ENCODE assay signal across 10 cellular contexts in genomic region chr5:150505041-150505511, GRCh38. TPM values are rescaled to one million over a fixed set of nuclear protein-coding genes. Genes with fewer than 3 reads are reported as not detected.
DNase-seq lines count a peak whose midpoint lies in the region; ATAC-seq and TF ChIP-seq lines count a peak whose summit lies in the region.
"Had no signal": no experiment of that assay in that cellular context is flagged by ENCODE, and none has a peak within 500 bp of the region (broad histone marks: within the 10 kb centered on the region; RNA-seq: fewer than 3 reads in every experiment).

No MANE protein-coding gene starts in this region.

- peak overlapping the region in 1 of 3 donors; percentile 74 for H3K9ac ChIP-seq in skeletal muscle tissue (ENCODE audit: low read depth in 1 of 3, low read length in 3 of 3)

- no peak for TF ChIP-seq CTCF in ascending aorta (IDR thresholded peaks at IDR 0.05)

- no peak overlapping the region for H3K4me3 ChIP-seq in ascending aorta
- peak overlapping the region in 1 of 3 donors; percentile 5 for H3K4me3 ChIP-seq in skeletal muscle tissue (ENCODE audit: low read length in 3 of 3)

- intact Hi-C loops in ascending aorta (cut with DNase I) = no loop called here
- intact Hi-C loops in left ventricle myocardium superior (cut with micrococcal nuclease) = no loop called here

- no peaks in the 10 kb centered on the region for H3K9me3 ChIP-seq in ascending aorta
- H3K9me3 ChIP-seq in skeletal muscle tissue (ENCODE audit: control insufficient read depth in 3 of 3, low read length in 3 of 3) = no peaks in the 10 kb centered on the region

- H3K27ac ChIP-seq in ascending aorta = peak overlapping the region; percentile 86 to 91
- H3K27ac ChIP-seq in skeletal muscle tissue (ENCODE audit: low read depth, low read length) = peak overlapping the region; percentile 83

- peak; percentile 85 for DNase-seq in H4 (ENCODE audit: low spot score)
- DNase-seq in ascending aorta (ENCODE audit: low spot score in 2 of 2) = peak in 1 of 2 donors; percentile 81
- peak; percentile 55 for DNase-seq in left ventricle myocardium superior
- DNase-seq in RKO (ENCODE audit: low spot score) = no peak
- no peak for DNase-seq in KG1 (lab: John Stamatoyannopoulos, UW)
- DNase-seq in middle frontal gyrus (ENCODE audit: extremely low spot score, low spot score) = no peak
- DNase-seq: activated naive CD8-positive, alpha-beta T cell treated with anti-CD3 and anti-CD28 coated beads, Interleukin-2, amount 50 U/mL, for 24 hours; foreskin melanocyte had no signal

- ATAC-seq in left ventricle myocardium superior = peak; percentile 50
- ATAC-seq in GM19328 (IDR thresholded peaks at IDR 0.05; ENCODE audit: unreplicated experiment) = no peak
- ATAC-seq: activated naive CD8-positive, alpha-beta T cell treated with anti-CD3 and anti-CD28 coated beads, Interleukin-2, amount 50 U/mL, for 24 hours had no signal

- H3K4me1 ChIP-seq in ascending aorta (peaks cover 18 to 94% of the 10 kb centered on the region in 2 donors), skeletal muscle tissue (ENCODE audit: control insufficient read depth in 3 of 3, insufficient read depth in 3 of 3, low read length in 3 of 3) (peaks cover 91 to 95% (median 92%) of the 10 kb centered on the region in 3 donors)

- H3K36me3 ChIP-seq in ascending aorta (no peaks in the 10 kb centered on the region), skeletal muscle tissue (ENCODE audit: control insufficient read depth in 3 of 3, insufficient read depth in 3 of 3, low read length in 3 of 3) (no peaks in the 10 kb centered on the region)

- H3K27me3 ChIP-seq in ascending aorta = no peaks in the 10 kb centered on the region
- no peaks in the 10 kb centered on the region for H3K27me3 ChIP-seq in skeletal muscle tissue (ENCODE audit: control insufficient read depth in 3 of 3, insufficient read depth in 3 of 3, low read length in 3 of 3)

RNA-seq across cellular contexts. Expression of gene NDST1, which starts 2.9 kb away (rescaled TPM):
- 18.8 and 26.6 TPM in 2 replicates for total RNA-seq in H4 (2014; rRNA removed; shearing (Covaris generic))
- total RNA-seq in ascending aorta = 71.5 TPM
- 57.9 TPM for total RNA-seq in left ventricle myocardium superior
- 19.3 TPM for total RNA-seq in skeletal muscle tissue

RNA-seq across cellular contexts. Expression of gene RPS14, which starts 55.5 kb away (rescaled TPM):
- total RNA-seq in H4 (2014; rRNA removed; shearing (Covaris generic)) = 2,476 and 2,863 TPM in 2 replicates
- total RNA-seq in ascending aorta = 1,928 TPM
- total RNA-seq in left ventricle myocardium superior = 1,255 TPM
- 6,829 TPM for total RNA-seq in skeletal muscle tissue

Comparison
In these comparisons a context has a peak if more than half of its experiments do, and no peak if none do; other contexts are left out.
1. DNase-seq: peak in H4 (single experiment) and left ventricle myocardium superior (single experiment); none in RKO (single experiment), KG1 (single experiment) and middle frontal gyrus (single experiment).